9 cellular contexts compared by ENCODE assay signal in the genomic region with DNA sequence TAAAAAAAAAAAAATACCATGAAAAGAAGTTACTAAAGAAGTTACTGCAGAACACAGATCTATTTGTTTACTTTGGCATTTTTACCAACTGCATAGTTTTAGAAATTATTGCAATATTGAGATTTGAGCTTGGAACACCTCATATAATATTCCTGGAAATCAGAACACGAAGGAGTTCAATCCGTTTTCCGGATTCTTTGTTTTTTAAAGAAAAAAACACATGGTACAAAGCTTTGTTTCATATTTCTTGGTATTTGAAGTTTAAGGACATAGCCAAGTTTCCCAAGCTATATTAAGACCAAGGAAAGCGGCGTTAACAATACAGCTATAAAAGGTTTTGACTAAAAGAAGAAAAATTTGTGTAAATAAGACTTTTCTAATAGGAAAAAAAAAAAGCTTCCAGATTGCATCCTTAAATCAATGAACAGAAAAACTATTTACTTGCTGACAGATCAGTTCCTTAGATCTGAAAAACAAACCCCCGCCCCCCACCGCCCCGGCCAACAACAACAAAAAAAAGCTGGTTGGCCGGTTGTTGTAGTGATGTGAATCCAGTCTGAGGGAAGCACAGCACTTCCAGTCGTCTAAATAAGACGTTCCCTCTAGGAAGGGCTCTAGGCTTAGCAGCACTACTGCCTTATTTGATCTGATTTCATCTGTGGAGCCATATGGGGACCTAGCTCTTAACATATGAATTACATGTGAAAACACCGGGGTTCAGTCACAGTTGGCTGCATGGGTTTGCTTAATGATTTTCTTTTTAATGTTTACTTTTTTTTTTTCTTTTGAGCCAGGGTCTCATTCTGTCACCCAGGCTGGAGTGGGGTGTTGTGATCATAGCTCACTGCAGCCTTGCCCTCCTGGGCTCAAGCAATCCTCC. TPM values are rescaled to one million over a fixed set of nuclear protein-coding genes. Genes with fewer than 3 reads are reported as not detected.
DNase-seq lines count a peak whose midpoint lies in the region; ATAC-seq and TF ChIP-seq lines count a peak whose summit lies in the region.
"Had no signal": no experiment of that assay in that cellular context is flagged by ENCODE, and none has a peak within 500 bp of the region (broad histone marks: within the 10 kb centered on the region; RNA-seq: fewer than 3 reads in every experiment).

No MANE protein-coding gene starts in this region.

- peak overlapping the region; percentile 89 for H2AK5ac ChIP-seq in mesenchymal stem cell (ENCODE audit: low read length, severe bottlenecking)

- H3K27ac ChIP-seq in dorsolateral prefrontal cortex (peak overlapping the region in 56 of 59 donors; percentile 1 to 100 (median 66)), mesenchymal stem cell (ENCODE audit: low read length, poor library complexity, severe bottlenecking) (peak overlapping the region; percentile 98), temporal lobe (ENCODE audit: low read depth, low read length) (peak overlapping the region; percentile 47)

- H3K79me1 ChIP-seq in mesenchymal stem cell (replicated peaks; ENCODE audit: low read length, poor library complexity, severe bottlenecking) = peaks cover 5% of the 10 kb centered on the region

- H3K4me3 ChIP-seq in dorsolateral prefrontal cortex = peak overlapping the region in 21 of 59 donors; percentile 4 to 99 (median 24)
- H3K4me3 ChIP-seq in mesenchymal stem cell (ENCODE audit: insufficient read depth in 1 of 2, low read depth in 1 of 2, low read length in 2 of 2) = no peak overlapping the region

- DNase-seq in NCI-H1694 treated with DMSO at 0.1 percent for 48 hours (lab: John Stamatoyannopoulos, UW) (peak; percentile 21), dorsolateral prefrontal cortex (peak in 1 of 10 donors; percentile 7), mesenchymal stem cell (peak; percentile 57), natural killer cell (no peak), SHP77 treated with DMSO at 0.1 percent for 48 hours (lab: John Stamatoyannopoulos, UW) (no peak), NAMALWA (ENCODE audit: low spot score) (no peak)
- DNase-seq: T-helper 1 cell had no signal

- H3K18ac ChIP-seq in mesenchymal stem cell (ENCODE audit: low read depth in 1 of 2, low read length in 2 of 2) = peak overlapping the region in 1 of 2 experiments; percentile 74

- TF ChIP-seq CTCF in dorsolateral prefrontal cortex (IDR thresholded peaks at IDR 0.05 in 54 of 56, conservative IDR thresholded peaks at IDR 0.05 in 2 of 56; ENCODE audit: low read depth in 1 of 56, partially characterized antibody in 56 of 56) (peak in 1 of 56 donors; percentile 8), natural killer cell (IDR thresholded peaks at IDR 0.05) (no peak)

- no peak overlapping the region for H2AFZ ChIP-seq in mesenchymal stem cell (ENCODE audit: low read depth, low read length)

- H3K27me3 ChIP-seq in dorsolateral prefrontal cortex (no peaks in the 10 kb centered on the region), mesenchymal stem cell (ENCODE audit: control insufficient read depth in 1 of 2, insufficient read depth in 1 of 2, low read length in 2 of 2) (no peaks in the 10 kb centered on the region)

- intact Hi-C loops in dorsolateral prefrontal cortex (cut with DNase I) (loop anchor here (5.0 kb wide), 1 partner anchor 67 kb away; no protein-coding TSS in a partner anchor), natural killer cell (cut with micrococcal nuclease) (loop anchor here (5.0 kb wide), 1 partner anchor 518 kb away; no protein-coding TSS in a partner anchor)

- ATAC-seq in natural killer cell = no peak
- no peak for ATAC-seq in HG02973 (IDR thresholded peaks at IDR 0.05; ENCODE audit: unreplicated experiment)

- H3K4me3 Mint-ChIP-seq in natural killer cell = no peak overlapping the region

- peaks cover 6 to 10% of the 10 kb centered on the region in 2 donors for H3K27me3 Mint-ChIP-seq in natural killer cell (ENCODE audit: low read depth in 2 of 2)

- H2BK15ac ChIP-seq in mesenchymal stem cell (ENCODE audit: low read depth, poor library complexity, severe bottlenecking) = peak overlapping the region; percentile 85

- peak overlapping the region; percentile 64 for H3K9ac ChIP-seq in mesenchymal stem cell (ENCODE audit: low read length)

- no peak overlapping the region for H2BK120ac ChIP-seq in mesenchymal stem cell (ENCODE audit: low read depth, low read length)

- no peak overlapping the region for H4K8ac ChIP-seq in mesenchymal stem cell (ENCODE audit: low read length)

- H3K9me3 Mint-ChIP-seq in natural killer cell = no peaks in the 10 kb centered on the region

- peaks cover 8 to 13% of the 10 kb centered on the region in 2 donors for H3K4me1 Mint-ChIP-seq in natural killer cell

- no peaks in the 10 kb centered on the region for H3K9me3 ChIP-seq in mesenchymal stem cell (ENCODE audit: control insufficient read depth, low read length)

- H3K4ac ChIP-seq in mesenchymal stem cell (ENCODE audit: low read depth in 1 of 2, low read length in 2 of 2) = no peak overlapping the region

- peak overlapping the region; percentile 54 for H3K4me2 ChIP-seq in mesenchymal stem cell (ENCODE audit: low read length, poor library complexity, severe bottlenecking)

- peak overlapping the region; percentile 18 to 28 for H2BK12ac ChIP-seq in mesenchymal stem cell (ENCODE audit: low read length in 2 of 2)

- peak overlapping the region; percentile 85 for H2BK5ac ChIP-seq in mesenchymal stem cell (ENCODE audit: low read depth, low read length, poor library complexity, severe bottlenecking)

- H3K23ac ChIP-seq in mesenchymal stem cell (ENCODE audit: low read length in 2 of 2) = no peak overlapping the region

- no peaks in the 10 kb centered on the region for H3K36me3 Mint-ChIP-seq in natural killer cell

- WGBS in mesenchymal stem cell = 22% methylated on average over 4 of the region's 12 CpGs

- H3K36me3 ChIP-seq in mesenchymal stem cell (ENCODE audit: control insufficient read depth in 1 of 2, insufficient read depth in 2 of 2, low read depth in 1 of 2, low read length in 2 of 2) = peaks cover 0 to 16% of the 10 kb centered on the region in 2 experiments

- peaks cover 19% of the 10 kb centered on the region for H3K4me1 ChIP-seq in mesenchymal stem cell (ENCODE audit: control insufficient read depth, insufficient read depth, low read depth, low read length)

- H4K91ac ChIP-seq in mesenchymal stem cell (ENCODE audit: low read length) = no peak overlapping the region

- H3K14ac ChIP-seq in mesenchymal stem cell (ENCODE audit: low read length in 2 of 2) = no peak overlapping the region

- H3K27ac Mint-ChIP-seq in natural killer cell = no peak overlapping the region

RNA-seq across cellular contexts. Expression of a gene that starts 2.5 kb away (rescaled TPM):
- total RNA-seq in dorsolateral prefrontal cortex = 100 to 1,000 TPM; 206 to 544 (median 321) TPM
- polyA plus RNA-seq in mesenchymal stem cell (2013, experiment 1 of 2) = 126 TPM
- 126 TPM for polyA plus RNA-seq in mesenchymal stem cell (2013, experiment 2 of 2)
- 165 TPM for total RNA-seq in temporal lobe
- 100 to 1,000 TPM in 1 of 3 donors, 10 to 100 TPM in 2; 50.8 to 222 (median 64.7) TPM for total RNA-seq in natural killer cell

Comparison
In these comparisons a context has a peak if more than half of its experiments do, and no peak if none do; other contexts are left out.
1. DNase-seq: peak in NCI-H1694 treated with DMSO at 0.1 percent for 48 hours (single experiment) and mesenchymal stem cell (single experiment); none in natural killer cell (single experiment), SHP77 treated with DMSO at 0.1 percent for 48 hours (single experiment) and NAMALWA (single experiment).
2. H3K27ac ChIP-seq: peak in every context shown above with its lines; median percentile 98 in mesenchymal stem cell; 66 in dorsolateral prefrontal cortex; 47 in temporal lobe.